In genomic region chr9:8492679-8493078, GRCh38 we compare ENCODE assay signal across 28 cellular contexts.
"Had no signal": no experiment of that assay in that cellular context is flagged by ENCODE, and none has a peak within 500 bp of the region (broad histone marks: within the 10 kb centered on the region; RNA-seq: fewer than 3 reads in every experiment).

No MANE protein-coding gene starts in this region.

- ATAC-seq: natural killer cell; psoas muscle; right cardiac atrium; right lobe of liver; stimulated activated effector memory CD8-positive, alpha-beta T cell treated with anti-CD3 and anti-CD28 coated beads, Interleukin-12 subunit alpha, Interleukin-12 subunit beta, amount 100 ng/mL, for 72 hours; stimulated activated naive B cell treated with anti-CD40 and anti-IgM and Interleukin-4, amounts not matched to agents 10 μg/mL and 1 μg/mL and 100 μg/mL, for 72 hours; upper lobe of right lung had no signal

- H3K9me3 ChIP-seq: ovary, psoas muscle, right lobe of liver, sigmoid colon, stomach, thoracic aorta, tibial artery, transverse colon, upper lobe of right lung, uterus had no signal

- H3K27me3 ChIP-seq: neural progenitor cell, ovary, right lobe of liver, sigmoid colon, stomach, tibial artery, transverse colon, upper lobe of right lung, uterus had no signal

- DNase-seq: natural killer cell; occipital lobe; ovary; posterior cingulate gyrus; psoas muscle; right cardiac atrium; right lobe of liver; sigmoid colon; small intestine; stimulated activated CD4-positive, alpha-beta T cell treated with anti-CD3 and anti-CD28 coated beads, Interleukin-15, amount 100 ng/mL, for 24 hours; stimulated activated CD4-positive, alpha-beta T cell treated with anti-CD3 and anti-CD28 coated beads, Interleukin-2, amount 100 ng/mL, for 24 hours; stimulated activated CD4-positive, alpha-beta T cell treated with anti-CD3 and anti-CD28 coated beads, Interleukin-2, amount 100 ng/mL, for 48 hours; stimulated activated CD4-positive, alpha-beta T cell treated with anti-CD3 and anti-CD28 coated beads, Interleukin-4, amount 100 ng/mL, for 24 hours; stimulated activated naive B cell treated with anti-CD40 and anti-IgM and Interleukin-4, amounts not matched to agents 10 μg/mL and 1 μg/mL and 100 μg/mL, for 72 hours; stimulated activated naive CD4-positive, alpha-beta T cell treated with Interleukin-2 at 50 U/mL for 16 hours; stomach; tibial artery; transverse colon; upper lobe of right lung; uterus had no signal

- H3K36me3 ChIP-seq: neural progenitor cell, ovary, right lobe of liver, sigmoid colon, stomach, tibial artery, transverse colon, upper lobe of right lung, uterus had no signal

- H3K4me3 ChIP-seq: neural progenitor cell, ovary, psoas muscle, right lobe of liver, sigmoid colon, stomach, thoracic aorta, tibial artery, transverse colon, upper lobe of right lung, uterus had no signal

- H3K27me3 Mint-ChIP-seq: progenitor cell of endocrine pancreas; stimulated activated naive B cell treated with anti-CD40 and anti-IgM and Interleukin-4, amounts not matched to agents 10 μg/mL and 1 μg/mL and 100 μg/mL, for 72 hours; type B pancreatic cell had no signal

- H3K36me3 Mint-ChIP-seq: natural killer cell; stimulated activated effector memory CD8-positive, alpha-beta T cell treated with anti-CD3 and anti-CD28 coated beads, Interleukin-12 subunit alpha, Interleukin-12 subunit beta, amount 100 ng/mL, for 72 hours; stimulated activated naive B cell treated with anti-CD40 and anti-IgM and Interleukin-4, amounts not matched to agents 10 μg/mL and 1 μg/mL and 100 μg/mL, for 72 hours had no signal

- H3K4me1 ChIP-seq: parathyroid adenoma, psoas muscle, right lobe of liver, sigmoid colon, stomach, tibial artery, transverse colon, upper lobe of right lung, uterus had no signal

- H3K27ac ChIP-seq: neural progenitor cell, ovary, parathyroid adenoma, psoas muscle, right lobe of liver, sigmoid colon, stomach, thoracic aorta, tibial artery, transverse colon, upper lobe of right lung, uterus had no signal

- H3K9me3 Mint-ChIP-seq: nephron; neural progenitor cell; stimulated activated effector memory CD8-positive, alpha-beta T cell treated with anti-CD3 and anti-CD28 coated beads, Interleukin-12 subunit alpha, Interleukin-12 subunit beta, amount 100 ng/mL, for 72 hours; stimulated activated naive B cell treated with anti-CD40 and anti-IgM and Interleukin-4, amounts not matched to agents 10 μg/mL and 1 μg/mL and 100 μg/mL, for 72 hours; type B pancreatic cell had no signal

- H3K4me1 Mint-ChIP-seq: natural killer cell; stimulated activated effector memory CD8-positive, alpha-beta T cell treated with anti-CD3 and anti-CD28 coated beads, Interleukin-12 subunit alpha, Interleukin-12 subunit beta, amount 100 ng/mL, for 72 hours; stimulated activated naive B cell treated with anti-CD40 and anti-IgM and Interleukin-4, amounts not matched to agents 10 μg/mL and 1 μg/mL and 100 μg/mL, for 72 hours had no signal

- H3K4me3 Mint-ChIP-seq: natural killer cell; nephron; neural progenitor cell; stimulated activated effector memory CD8-positive, alpha-beta T cell treated with anti-CD3 and anti-CD28 coated beads, Interleukin-12 subunit alpha, Interleukin-12 subunit beta, amount 100 ng/mL, for 72 hours; stimulated activated naive B cell treated with anti-CD40 and anti-IgM and Interleukin-4, amounts not matched to agents 10 μg/mL and 1 μg/mL and 100 μg/mL, for 72 hours; stimulated activated naive CD8-positive, alpha-beta T cell treated with anti-CD3 and anti-CD28 coated beads, Interleukin-15, Interleukin-2, amounts not matched to agents 100 ng/mL and 50 ng/mL, for 24 hours; type B pancreatic cell had no signal

- H3K27ac Mint-ChIP-seq: natural killer cell; nephron; neural progenitor cell; progenitor cell of endocrine pancreas; stimulated activated effector memory CD8-positive, alpha-beta T cell treated with anti-CD3 and anti-CD28 coated beads, Interleukin-12 subunit alpha, Interleukin-12 subunit beta, amount 100 ng/mL, for 72 hours; stimulated activated naive B cell treated with anti-CD40 and anti-IgM and Interleukin-4, amounts not matched to agents 10 μg/mL and 1 μg/mL and 100 μg/mL, for 72 hours; stimulated activated naive CD8-positive, alpha-beta T cell treated with anti-CD3 and anti-CD28 coated beads, Interleukin-15, Interleukin-2, amounts not matched to agents 100 ng/mL and 50 ng/mL, for 24 hours; type B pancreatic cell had no signal
